In the genomic region with DNA sequence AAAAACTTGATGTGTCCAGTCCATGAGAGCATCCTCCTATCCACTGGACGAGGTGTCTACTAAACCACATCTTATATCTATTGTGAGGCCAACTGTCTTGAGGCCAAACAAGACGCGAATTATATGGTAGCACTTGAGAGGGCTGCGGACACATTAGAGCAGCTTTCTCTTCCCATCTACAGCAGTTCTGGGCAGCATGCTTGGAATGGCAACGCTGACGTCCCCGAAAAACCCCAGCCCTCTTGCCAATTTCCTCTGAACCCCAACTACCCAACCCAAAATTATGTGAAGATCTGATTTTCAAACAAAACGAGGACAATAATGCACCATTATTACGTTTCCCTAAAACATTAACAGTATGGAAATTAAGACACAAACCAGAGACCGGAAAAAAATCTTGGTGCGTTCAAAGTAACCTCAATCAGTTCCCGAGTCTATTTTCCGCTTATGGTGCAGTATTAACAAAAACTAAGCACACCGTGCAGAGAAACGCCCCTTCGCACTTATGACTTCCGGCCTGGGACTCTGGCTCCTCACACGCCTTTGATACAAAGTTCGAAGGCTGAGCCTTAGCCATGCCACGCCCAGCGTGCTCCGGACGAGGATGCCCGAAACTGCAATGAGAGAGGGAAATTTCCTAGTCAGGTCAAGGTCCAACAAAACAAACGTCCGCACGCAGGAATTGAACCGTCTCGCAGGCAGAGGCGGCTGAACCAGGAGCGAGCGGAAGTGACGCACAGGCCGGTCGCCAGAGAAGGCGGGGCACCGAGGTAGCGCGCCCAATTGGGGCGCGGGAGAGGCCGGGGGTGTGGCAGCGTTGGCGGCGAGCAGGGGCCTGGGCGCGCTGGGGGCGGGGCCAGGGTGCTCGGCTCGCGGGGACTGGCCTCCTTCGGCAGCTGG, we compare ENCODE assay signal across 8 cellular contexts. TPM values are rescaled to one million over a fixed set of nuclear protein-coding genes. Genes with fewer than 3 reads are reported as not detected.
DNase-seq lines count a peak whose midpoint lies in the region; ATAC-seq and TF ChIP-seq lines count a peak whose summit lies in the region.

No MANE protein-coding gene starts in this region.

- H3K27me3 ChIP-seq in naive thymus-derived CD4-positive, alpha-beta T cell (ENCODE audit: control insufficient read depth in 2 of 2, insufficient read depth in 2 of 2, low read length in 2 of 2) = no peaks in the 10 kb centered on the region

- no peaks in the 10 kb centered on the region for H3K9me3 Mint-ChIP-seq in activated T-helper 2 cell treated with anti-CD3 and anti-CD28 coated beads, Interferon-gamma antibody, Interleukin-2, Interleukin-4, amounts not matched to agents 10 μg/mL and 5 μg/mL and 100 μg/mL, durations not matched to agents 14 hours and 24 hours and 36 hours
- no peaks in the 10 kb centered on the region for H3K9me3 Mint-ChIP-seq in naive thymus-derived CD4-positive, alpha-beta T cell
- no peaks in the 10 kb centered on the region for H3K9me3 Mint-ChIP-seq in stimulated activated memory B cell treated with anti-CD40 and anti-IgM and Interleukin-4, amounts not matched to agents 10 μg/mL and 1 μg/mL and 100 μg/mL, for 72 hours

- H3K27ac Mint-ChIP-seq in activated T-helper 2 cell treated with anti-CD3 and anti-CD28 coated beads, Interferon-gamma antibody, Interleukin-2, Interleukin-4, amounts not matched to agents 10 μg/mL and 5 μg/mL and 100 μg/mL, durations not matched to agents 14 hours and 24 hours and 36 hours = peak overlapping the region; percentile 94
- H3K27ac Mint-ChIP-seq in naive thymus-derived CD4-positive, alpha-beta T cell = peak overlapping the region; percentile 91 to 100 (median 99)
- peak overlapping the region; percentile 92 for H3K27ac Mint-ChIP-seq in stimulated activated memory B cell treated with anti-CD40 and anti-IgM and Interleukin-4, amounts not matched to agents 10 μg/mL and 1 μg/mL and 100 μg/mL, for 72 hours

- ATAC-seq in naive thymus-derived CD4-positive, alpha-beta T cell = peak; percentile 96
- ATAC-seq in stimulated activated memory B cell treated with anti-CD40 and anti-IgM and Interleukin-4, amounts not matched to agents 10 μg/mL and 1 μg/mL and 100 μg/mL, for 72 hours = peak; percentile 97

- CTCF ChIA-PET in naive thymus-derived CD4-positive, alpha-beta T cell (lab: Charles Lee) = interaction anchor here (4.0 kb wide), 1 partner anchor 132 kb away, joined by 39 read pairs; no protein-coding TSS in a partner anchor

- TF ChIP-seq CTCF in LNCaP clone FGC (IDR thresholded peaks at IDR 0.05; ENCODE audit: control insufficient read depth, extremely low read depth, insufficient read depth) = no peak
- no peak for TF ChIP-seq CTCF in fibroblast of mammary gland (conservative IDR thresholded peaks at IDR 0.05; ENCODE audit: control insufficient read depth, insufficient read depth, low read depth, low read length)

- H3K36me3 ChIP-seq in naive thymus-derived CD4-positive, alpha-beta T cell (ENCODE audit: control insufficient read depth in 2 of 3, insufficient read depth in 3 of 3, low read length in 3 of 3) = peaks cover 0 to 6% (median 0%) of the 10 kb centered on the region in 3 experiments

- peak; percentile 71 for DNase-seq in DMS79 treated with DMSO at 0.1 percent for 48 hours (lab: John Stamatoyannopoulos, UW)
- DNase-seq in H4 (ENCODE audit: low spot score) = peak; percentile 96
- peak; percentile 86 for DNase-seq in LNCaP clone FGC (ENCODE audit: low read depth)
- DNase-seq in RPMI8226 = peak; percentile 95
- peak; percentile 96 for DNase-seq in activated T-helper 2 cell treated with anti-CD3 and anti-CD28 coated beads, Interferon-gamma antibody, Interleukin-2, Interleukin-4, amounts not matched to agents 10 μg/mL and 5 μg/mL and 100 μg/mL, durations not matched to agents 14 hours and 24 hours and 36 hours (ENCODE audit: low spot score)
- DNase-seq in fibroblast of mammary gland (ENCODE audit: low read depth) = peak; percentile 96
- DNase-seq in naive thymus-derived CD4-positive, alpha-beta T cell = peak; percentile 92 to 98 (median 96)

- H3K4me1 Mint-ChIP-seq in activated T-helper 2 cell treated with anti-CD3 and anti-CD28 coated beads, Interferon-gamma antibody, Interleukin-2, Interleukin-4, amounts not matched to agents 10 μg/mL and 5 μg/mL and 100 μg/mL, durations not matched to agents 14 hours and 24 hours and 36 hours (ENCODE audit: low read depth) = peaks cover 31% of the 10 kb centered on the region
- peaks cover 18 to 50% (median 33%) of the 10 kb centered on the region in 7 donors for H3K4me1 Mint-ChIP-seq in naive thymus-derived CD4-positive, alpha-beta T cell
- H3K4me1 Mint-ChIP-seq in stimulated activated memory B cell treated with anti-CD40 and anti-IgM and Interleukin-4, amounts not matched to agents 10 μg/mL and 1 μg/mL and 100 μg/mL, for 72 hours = peaks cover 31% of the 10 kb centered on the region

- H3K9me3 ChIP-seq in naive thymus-derived CD4-positive, alpha-beta T cell (ENCODE audit: control insufficient read depth in 2 of 3, low read length in 3 of 3) = no peaks in the 10 kb centered on the region

- H3K27me3 Mint-ChIP-seq in activated T-helper 2 cell treated with anti-CD3 and anti-CD28 coated beads, Interferon-gamma antibody, Interleukin-2, Interleukin-4, amounts not matched to agents 10 μg/mL and 5 μg/mL and 100 μg/mL, durations not matched to agents 14 hours and 24 hours and 36 hours (ENCODE audit: low read depth) = peaks cover 9% of the 10 kb centered on the region
- peaks cover 3 to 6% (median 4%) of the 10 kb centered on the region in 5 donors for H3K27me3 Mint-ChIP-seq in naive thymus-derived CD4-positive, alpha-beta T cell
- H3K27me3 Mint-ChIP-seq in stimulated activated memory B cell treated with anti-CD40 and anti-IgM and Interleukin-4, amounts not matched to agents 10 μg/mL and 1 μg/mL and 100 μg/mL, for 72 hours = no peaks in the 10 kb centered on the region

- peak overlapping the region; percentile 90 for H3K4me3 Mint-ChIP-seq in activated T-helper 2 cell treated with anti-CD3 and anti-CD28 coated beads, Interferon-gamma antibody, Interleukin-2, Interleukin-4, amounts not matched to agents 10 μg/mL and 5 μg/mL and 100 μg/mL, durations not matched to agents 14 hours and 24 hours and 36 hours (ENCODE audit: low read depth)
- H3K4me3 Mint-ChIP-seq in naive thymus-derived CD4-positive, alpha-beta T cell = peak overlapping the region; percentile 86 to 99 (median 96)
- H3K4me3 Mint-ChIP-seq in stimulated activated memory B cell treated with anti-CD40 and anti-IgM and Interleukin-4, amounts not matched to agents 10 μg/mL and 1 μg/mL and 100 μg/mL, for 72 hours = peak overlapping the region; percentile 96

- POLR2A ChIA-PET in naive thymus-derived CD4-positive, alpha-beta T cell (lab: Charles Lee) = interaction anchor here (0.6 to 3.0 kb wide), 4 partner anchors 17 to 384 kb away, joined by 3 to 27 read pairs (median 6); a partner anchor contains a TSS

- intact Hi-C loops in activated T-helper 2 cell treated with anti-CD3 and anti-CD28 coated beads, Interferon-gamma antibody, Interleukin-2, Interleukin-4, amounts not matched to agents 10 μg/mL and 5 μg/mL and 100 μg/mL, durations not matched to agents 14 hours and 24 hours and 36 hours (cut with micrococcal nuclease) = loop anchor here (1.0 to 5.0 kb wide), 8 partner anchors 16 to 406 kb away; a partner anchor contains a TSS
- intact Hi-C loops in naive thymus-derived CD4-positive, alpha-beta T cell (cut with micrococcal nuclease) = loop anchor here (1.0 to 10.0 kb wide), 13 partner anchors 54 to 1531 kb away; a partner anchor contains a TSS

- peak overlapping the region; percentile 85 for H3K27ac ChIP-seq in naive thymus-derived CD4-positive, alpha-beta T cell (ENCODE audit: low read depth, low read length)

- no peaks in the 10 kb centered on the region for H3K36me3 Mint-ChIP-seq in activated T-helper 2 cell treated with anti-CD3 and anti-CD28 coated beads, Interferon-gamma antibody, Interleukin-2, Interleukin-4, amounts not matched to agents 10 μg/mL and 5 μg/mL and 100 μg/mL, durations not matched to agents 14 hours and 24 hours and 36 hours (ENCODE audit: low read depth)
- H3K36me3 Mint-ChIP-seq in naive thymus-derived CD4-positive, alpha-beta T cell = no peaks in the 10 kb centered on the region
- H3K36me3 Mint-ChIP-seq in stimulated activated memory B cell treated with anti-CD40 and anti-IgM and Interleukin-4, amounts not matched to agents 10 μg/mL and 1 μg/mL and 100 μg/mL, for 72 hours = no peaks in the 10 kb centered on the region

- H3K4me1 ChIP-seq in naive thymus-derived CD4-positive, alpha-beta T cell (ENCODE audit: control insufficient read depth in 2 of 2, insufficient read depth in 2 of 2, low read length in 2 of 2) = peaks cover 3 to 12% of the 10 kb centered on the region in 2 donors

- peak overlapping the region; percentile 77 for H3K4me3 ChIP-seq in LNCaP clone FGC (ENCODE audit: low read depth, low read length)
- peak overlapping the region; percentile 95 for H3K4me3 ChIP-seq in fibroblast of mammary gland (ENCODE audit: control insufficient read depth, low read depth, low read length)
- peak overlapping the region; percentile 71 for H3K4me3 ChIP-seq in naive thymus-derived CD4-positive, alpha-beta T cell (ENCODE audit: low read length)

RNA-seq across cellular contexts. Expression of a gene that starts 0.5 kb away (rescaled TPM):
- 20.1 and 22.9 TPM in 2 replicates for total RNA-seq in H4 (2014; rRNA removed; shearing (Covaris generic))
- 19.3 and 21.7 TPM in 2 replicates for total RNA-seq in activated T-helper 2 cell treated with anti-CD3 and anti-CD28 coated beads, Interferon-gamma antibody, Interleukin-2, Interleukin-4, amounts not matched to agents 10 μg/mL and 5 μg/mL and 100 μg/mL, durations not matched to agents 14 hours and 24 hours and 36 hours
- total RNA-seq in naive thymus-derived CD4-positive, alpha-beta T cell = 10 to 100 TPM in 4 of 5 experiments, 1 to 10 TPM in 1; 7.3 to 21.0 (median 17.0) TPM
- polyA plus RNA-seq in naive thymus-derived CD4-positive, alpha-beta T cell = 10 to 100 TPM; 16.4 to 23.8 TPM

RNA-seq across cellular contexts. Expression of a gene that starts 54.6 kb away (rescaled TPM):
- 7.5 and 22.1 TPM in 2 replicates for total RNA-seq in H4 (2014; rRNA removed; shearing (Covaris generic))
- total RNA-seq in activated T-helper 2 cell treated with anti-CD3 and anti-CD28 coated beads, Interferon-gamma antibody, Interleukin-2, Interleukin-4, amounts not matched to agents 10 μg/mL and 5 μg/mL and 100 μg/mL, durations not matched to agents 14 hours and 24 hours and 36 hours = 10.1 and 10.4 TPM in 2 replicates
- total RNA-seq in naive thymus-derived CD4-positive, alpha-beta T cell = 10 to 100 TPM in 4 of 5 experiments, 1 to 10 TPM in 1; 8.7 to 38.8 (median 12.3) TPM
- 10 to 100 TPM; 11.5 to 19.9 TPM for polyA plus RNA-seq in naive thymus-derived CD4-positive, alpha-beta T cell

Comparison
In these comparisons a context has a peak if more than half of its experiments do, and no peak if none do; other contexts are left out.
1. Peak in every context shown above with its lines: DNase-seq, ATAC-seq, H3K4me3 ChIP-seq and H3K27ac ChIP-seq.